22 cellular contexts compared by ENCODE assay signal in the genomic region with DNA sequence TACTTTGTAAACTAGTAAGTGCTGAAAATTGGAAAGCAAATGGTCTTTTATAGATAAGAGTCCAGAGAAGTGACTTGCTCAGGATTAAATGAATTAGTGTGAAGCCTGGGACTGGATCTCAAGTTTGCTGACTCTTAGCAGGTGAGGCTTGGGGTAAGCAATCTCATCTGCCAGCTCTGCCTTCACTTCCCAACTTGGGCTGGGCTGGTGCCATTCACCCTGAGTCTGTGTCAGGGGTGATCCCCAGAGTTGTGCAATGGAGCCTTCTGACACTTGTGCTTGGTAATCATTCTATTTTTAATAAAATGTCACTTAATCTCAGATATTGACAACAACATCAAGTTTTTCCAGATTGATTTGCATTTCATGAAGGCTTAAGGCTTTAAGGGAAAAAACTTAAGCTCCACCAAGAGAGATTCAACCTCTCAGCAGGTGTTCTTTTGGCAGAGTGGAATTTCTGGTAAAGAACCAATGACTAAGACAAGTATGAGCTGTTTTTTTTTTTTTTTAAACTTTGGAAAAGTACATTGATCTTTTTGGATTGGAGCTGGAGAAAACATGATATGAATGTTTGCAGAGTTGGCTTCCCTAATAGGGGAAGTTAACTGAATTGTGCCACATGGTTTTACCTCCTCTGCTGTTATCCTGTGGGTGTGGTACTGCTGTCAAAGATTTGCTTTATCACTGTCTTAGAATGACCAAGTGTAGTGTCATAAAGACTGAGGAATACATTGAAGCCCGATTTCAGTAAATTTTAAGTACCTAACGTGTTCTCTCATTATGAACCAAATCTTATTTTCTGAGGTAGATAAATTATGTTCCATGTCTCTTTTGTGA. TPM values are rescaled to one million over a fixed set of nuclear protein-coding genes. Genes with fewer than 3 reads are reported as not detected.
"Had no signal": no experiment of that assay in that cellular context is flagged by ENCODE, and none has a peak within 500 bp of the region (broad histone marks: within the 10 kb centered on the region; RNA-seq: fewer than 3 reads in every experiment).

No MANE protein-coding gene starts in this region.

- H3K9me3 Mint-ChIP-seq: activated CD4-positive, alpha-beta memory T cell treated with anti-CD3 and anti-CD28 coated beads for 36 hours; activated naive CD4-positive, alpha-beta T cell treated with anti-CD3 and anti-CD28 coated beads for 36 hours; activated T-helper 2 cell treated with anti-CD3 and anti-CD28 coated beads, Interferon-gamma antibody, Interleukin-2, Interleukin-4, amounts not matched to agents 10 μg/mL and 5 μg/mL and 100 μg/mL, durations not matched to agents 14 hours and 24 hours and 36 hours; stimulated activated effector memory CD8-positive, alpha-beta T cell treated with anti-CD3 and anti-CD28 coated beads, Interleukin-12 subunit alpha, Interleukin-12 subunit beta, amount 100 ng/mL, for 72 hours; T-helper 2 cell treated with Interferon-gamma antibody and Interleukin-4, amounts not matched to agents 5 μg/mL and 100 μg/mL, for 36 hours had no signal

- H3K27ac ChIP-seq: cardiac muscle cell, hepatocyte, left lung, ovary, tibial artery, VCaP had no signal

- H3K27ac Mint-ChIP-seq: activated CD4-positive, alpha-beta memory T cell treated with anti-CD3 and anti-CD28 coated beads for 36 hours; activated CD8-positive, alpha-beta memory T cell treated with anti-CD3 and anti-CD28 coated beads, Interleukin-2, amount 10 ng/mL, durations not matched to agents 7 days and 5 days; activated naive CD4-positive, alpha-beta T cell treated with anti-CD3 and anti-CD28 coated beads for 36 hours; activated naive CD8-positive, alpha-beta T cell treated with anti-CD3 and anti-CD28 coated beads, Interleukin-2, amount 50 U/mL, for 24 hours; activated T-helper 2 cell treated with anti-CD3 and anti-CD28 coated beads, Interferon-gamma antibody, Interleukin-2, Interleukin-4, amounts not matched to agents 10 μg/mL and 5 μg/mL and 100 μg/mL, durations not matched to agents 14 hours and 24 hours and 36 hours; naive thymus-derived CD4-positive, alpha-beta T cell; stimulated activated effector memory CD8-positive, alpha-beta T cell treated with anti-CD3 and anti-CD28 coated beads, Interleukin-12 subunit alpha, Interleukin-12 subunit beta, amount 100 ng/mL, for 72 hours; T-helper 2 cell treated with Interferon-gamma antibody and Interleukin-4, amounts not matched to agents 5 μg/mL and 100 μg/mL, for 36 hours had no signal

- H3K4me3 Mint-ChIP-seq: activated CD4-positive, alpha-beta memory T cell treated with anti-CD3 and anti-CD28 coated beads for 36 hours; activated CD8-positive, alpha-beta memory T cell treated with anti-CD3 and anti-CD28 coated beads, Interleukin-2, amount 10 ng/mL, durations not matched to agents 7 days and 5 days; activated naive CD4-positive, alpha-beta T cell treated with anti-CD3 and anti-CD28 coated beads for 36 hours; activated naive CD8-positive, alpha-beta T cell treated with anti-CD3 and anti-CD28 coated beads, Interleukin-2, amount 50 U/mL, for 24 hours; naive thymus-derived CD4-positive, alpha-beta T cell; stimulated activated effector memory CD8-positive, alpha-beta T cell treated with anti-CD3 and anti-CD28 coated beads, Interleukin-12 subunit alpha, Interleukin-12 subunit beta, amount 100 ng/mL, for 72 hours; T-helper 2 cell treated with Interferon-gamma antibody and Interleukin-4, amounts not matched to agents 5 μg/mL and 100 μg/mL, for 36 hours had no signal

- FAIRE-seq: colon, keratinocyte had no signal

- DNase-seq: activated CD4-positive, alpha-beta memory T cell treated with anti-CD3 and anti-CD28 coated beads for 36 hours; activated CD8-positive, alpha-beta memory T cell treated with anti-CD3 and anti-CD28 coated beads, Interleukin-2, amount 10 ng/mL, durations not matched to agents 7 days and 5 days; activated naive CD4-positive, alpha-beta T cell treated with anti-CD3 and anti-CD28 coated beads for 36 hours; activated naive CD8-positive, alpha-beta T cell treated with anti-CD3 and anti-CD28 coated beads, Interleukin-2, amount 50 U/mL, for 24 hours; activated T-cell treated with anti-CD3 and anti-CD28 coated beads, Interleukin-2, amount 50 U/mL, for 1 hour; aorta; left lung; mammary epithelial cell; naive thymus-derived CD4-positive, alpha-beta T cell; ovary; stimulated activated CD4-positive, alpha-beta T cell treated with anti-CD3 and anti-CD28 coated beads, Interleukin-12 subunit alpha, Interleukin-12 subunit beta, amount 100 ng/mL, for 4 hours; stimulated activated CD4-positive, alpha-beta T cell treated with anti-CD3 and anti-CD28 coated beads, Interleukin-2, amount 100 ng/mL, for 24 hours; SW 1271; tibial artery had no signal

- H3K9me3 ChIP-seq: ovary, tibial artery had no signal

- H3K27me3 ChIP-seq: cardiac muscle cell, hepatocyte, left lung, ovary, tibial artery had no signal

- H3K4me3 ChIP-seq: cardiac muscle cell, hepatocyte, left lung, ovary, tibial artery had no signal

- H3K79me2 ChIP-seq: hepatocyte had no signal

- H3K4me2 ChIP-seq: hepatocyte had no signal

- H2AFZ ChIP-seq: hepatocyte had no signal

- H3K36me3 ChIP-seq: cardiac muscle cell, left lung, ovary, tibial artery had no signal

- H3K4me1 Mint-ChIP-seq: activated CD8-positive, alpha-beta memory T cell treated with anti-CD3 and anti-CD28 coated beads, Interleukin-2, amount 10 ng/mL, durations not matched to agents 7 days and 5 days; activated naive CD8-positive, alpha-beta T cell treated with anti-CD3 and anti-CD28 coated beads, Interleukin-2, amount 50 U/mL, for 24 hours; naive thymus-derived CD4-positive, alpha-beta T cell; stimulated activated effector memory CD8-positive, alpha-beta T cell treated with anti-CD3 and anti-CD28 coated beads, Interleukin-12 subunit alpha, Interleukin-12 subunit beta, amount 100 ng/mL, for 72 hours had no signal

- H3K4me1 ChIP-seq: left lung, tibial artery had no signal

- ATAC-seq: activated CD8-positive, alpha-beta memory T cell treated with anti-CD3 and anti-CD28 coated beads, Interleukin-2, amount 10 ng/mL, durations not matched to agents 7 days and 5 days; activated naive CD8-positive, alpha-beta T cell treated with anti-CD3 and anti-CD28 coated beads, Interleukin-2, amount 50 U/mL, for 24 hours; left lung; naive thymus-derived CD4-positive, alpha-beta T cell; stimulated activated effector memory CD8-positive, alpha-beta T cell treated with anti-CD3 and anti-CD28 coated beads, Interleukin-12 subunit alpha, Interleukin-12 subunit beta, amount 100 ng/mL, for 72 hours had no signal

- H3K36me3 Mint-ChIP-seq: activated CD4-positive, alpha-beta memory T cell treated with anti-CD3 and anti-CD28 coated beads for 36 hours; activated CD8-positive, alpha-beta memory T cell treated with anti-CD3 and anti-CD28 coated beads, Interleukin-2, amount 10 ng/mL, durations not matched to agents 7 days and 5 days; naive thymus-derived CD4-positive, alpha-beta T cell; stimulated activated effector memory CD8-positive, alpha-beta T cell treated with anti-CD3 and anti-CD28 coated beads, Interleukin-12 subunit alpha, Interleukin-12 subunit beta, amount 100 ng/mL, for 72 hours had no signal

RNA-seq across cellular contexts. Expression of a gene that starts 48.6 kb away (rescaled TPM):
- total RNA-seq: activated CD8-positive, alpha-beta memory T cell treated with anti-CD3 and anti-CD28 coated beads, Interleukin-2, amount 10 ng/mL, durations not matched to agents 7 days and 5 days; activated naive CD4-positive, alpha-beta T cell treated with anti-CD3 and anti-CD28 coated beads for 36 hours; activated T-helper 2 cell treated with anti-CD3 and anti-CD28 coated beads, Interferon-gamma antibody, Interleukin-2, Interleukin-4, amounts not matched to agents 10 μg/mL and 5 μg/mL and 100 μg/mL, durations not matched to agents 14 hours and 24 hours and 36 hours; naive thymus-derived CD4-positive, alpha-beta T cell had no signal
- polyA plus RNA-seq: naive thymus-derived CD4-positive, alpha-beta T cell had no signal
